Comparison of ENCODE assay signal across 15 cellular contexts in genomic region chr2:178225011-178225817, GRCh38. TPM values are rescaled to one million over a fixed set of nuclear protein-coding genes. Genes with fewer than 3 reads are reported as not detected.
DNase-seq lines count a peak whose midpoint lies in the region; ATAC-seq and TF ChIP-seq lines count a peak whose summit lies in the region.
"Had no signal": no experiment of that assay in that cellular context is flagged by ENCODE, and none has a peak within 500 bp of the region (broad histone marks: within the 10 kb centered on the region; RNA-seq: fewer than 3 reads in every experiment).

No MANE protein-coding gene starts in this region.

- no peak overlapping the region for H3K4me2 ChIP-seq in MM.1S (ENCODE audit: low read depth, low read length)

- no peaks in the 10 kb centered on the region for H4K20me1 ChIP-seq in MM.1S (ENCODE audit: insufficient read depth, low read length)

- H3K27ac ChIP-seq in MM.1S (ENCODE audit: low read length) (no peak overlapping the region), gastroesophageal sphincter (no peak overlapping the region), spleen (no peak overlapping the region), body of pancreas (no peak overlapping the region)
- H3K27ac ChIP-seq: left lung, RWPE1 had no signal

- H3K9me2 ChIP-seq in MM.1S (replicated peaks; ENCODE audit: insufficient read depth, low read length): no peaks in the 10 kb centered on the region

- no peaks in the 10 kb centered on the region for H3F3A ChIP-seq in MM.1S (ENCODE audit: insufficient read depth, low read length)

- no peaks in the 10 kb centered on the region for H3K27me3 ChIP-seq in MM.1S (replicated peaks; ENCODE audit: insufficient read depth, low read length)
- no peaks in the 10 kb centered on the region for H3K27me3 ChIP-seq in gastroesophageal sphincter
- H3K27me3 ChIP-seq in spleen (replicated peaks in 1 of 7): peaks cover 0 to 14% (median 0%) of the 10 kb centered on the region in 7 donors
- H3K27me3 ChIP-seq in body of pancreas: no peaks in the 10 kb centered on the region
- H3K27me3 ChIP-seq: left lung had no signal

- no peak for ATAC-seq in gastroesophageal sphincter
- no peak for ATAC-seq in body of pancreas
- no peak for ATAC-seq in HG03095 (IDR thresholded peaks at IDR 0.05; ENCODE audit: unreplicated experiment)
- ATAC-seq: left lung; stimulated activated naive CD8-positive, alpha-beta T cell treated with anti-CD3 and anti-CD28 coated beads, Interleukin-15, Interleukin-2, amounts not matched to agents 100 U/mL and 50 U/mL, for 24 hours; WTC11 had no signal

- peaks cover 5% of the 10 kb centered on the region for H3K36me3 Mint-ChIP-seq in brain

- no peaks in the 10 kb centered on the region for H3K9me3 ChIP-seq in MM.1S (replicated peaks; ENCODE audit: insufficient read depth, low read length)
- no peaks in the 10 kb centered on the region for H3K9me3 ChIP-seq in gastroesophageal sphincter
- H3K9me3 ChIP-seq in spleen: no peaks in the 10 kb centered on the region
- no peaks in the 10 kb centered on the region for H3K9me3 ChIP-seq in body of pancreas
- H3K9me3 ChIP-seq: left lung had no signal

- intact Hi-C loops in spleen (cut with DNase I; ENCODE audit: low total_unique reads): no loop called here
- intact Hi-C loops in body of pancreas (cut with DNase I): no loop called here

- TF ChIP-seq CTCF in MM.1S (IDR thresholded peaks at IDR 0.05; ENCODE audit: low read length) (no peak), brain (conservative IDR thresholded peaks at IDR 0.05) (no peak), gastroesophageal sphincter (IDR thresholded peaks at IDR 0.05) (no peak), spleen (IDR thresholded peaks at IDR 0.05 in 8 of 11, conservative IDR thresholded peaks at IDR 0.05 in 3 of 11) (no peak), body of pancreas (IDR thresholded peaks at IDR 0.05) (no peak)

- no peak for TF ChIP-seq EP300 in gastroesophageal sphincter (IDR thresholded peaks at IDR 0.05)

- H3K27me3 Mint-ChIP-seq in brain: peaks cover 17% of the 10 kb centered on the region

- peaks cover 35% of the 10 kb centered on the region for H3K4me1 Mint-ChIP-seq in brain

- H3K9ac ChIP-seq in MM.1S (ENCODE audit: low read length): no peak overlapping the region

- H3K27ac Mint-ChIP-seq in brain: peak overlapping the region; percentile 2 to 96 (median 78)
- H3K27ac Mint-ChIP-seq: progenitor cell of endocrine pancreas, WTC11 had no signal

- no peaks in the 10 kb centered on the region for H3K36me3 ChIP-seq in MM.1S (replicated peaks; ENCODE audit: insufficient read depth, low read length)
- H3K36me3 ChIP-seq in gastroesophageal sphincter: no peaks in the 10 kb centered on the region
- no peaks in the 10 kb centered on the region for H3K36me3 ChIP-seq in spleen
- no peaks in the 10 kb centered on the region for H3K36me3 ChIP-seq in body of pancreas (replicated peaks in 1 of 2; ENCODE audit: insufficient read depth in 1 of 2, low read depth in 2 of 2)
- H3K36me3 ChIP-seq: left lung had no signal

- no peak for TF ChIP-seq POLR2A in gastroesophageal sphincter (IDR thresholded peaks at IDR 0.05)
- no peak for TF ChIP-seq POLR2A in spleen (IDR thresholded peaks at IDR 0.05)
- TF ChIP-seq POLR2A in body of pancreas (IDR thresholded peaks at IDR 0.05): no peak

- WGBS in gastroesophageal sphincter (ENCODE audit: low coverage in 1 of 2), 2 donors: 74 to 76% methylated on average over 3 of the region's 4 CpGs
- WGBS in spleen, 5 donors: 61 to 79% (median 75%) methylated on average over 4 of the region's 4 CpGs
- 64 to 69% methylated on average over 4 of the region's 4 CpGs for WGBS in body of pancreas, 2 donors

- peak overlapping the region in 3 of 5 experiments; percentile 11 to 76 (median 31) for H3K4me3 Mint-ChIP-seq in brain
- H3K4me3 Mint-ChIP-seq: WTC11 had no signal

- H2AFZ ChIP-seq in MM.1S (ENCODE audit: low read length): no peak overlapping the region

- H3K79me2 ChIP-seq in MM.1S (ENCODE audit: low read length): no peaks in the 10 kb centered on the region

- H3K4me1 ChIP-seq in MM.1S (ENCODE audit: low read length) (no peaks in the 10 kb centered on the region), gastroesophageal sphincter (no peaks in the 10 kb centered on the region), spleen (no peaks in the 10 kb centered on the region), body of pancreas (no peaks in the 10 kb centered on the region)
- H3K4me1 ChIP-seq: left lung had no signal

- H3K9me3 Mint-ChIP-seq in brain: peaks cover 0 to 4% (median 0%) of the 10 kb centered on the region in 5 experiments

- peak; percentile 35 for DNase-seq in AG20443 (ENCODE audit: low spot score)
- DNase-seq in MM.1S: peak; percentile 20
- DNase-seq in myocyte (ENCODE audit: low read depth): peak; percentile 57
- no peak for DNase-seq in spleen
- no peak for DNase-seq in body of pancreas
- DNase-seq: activated CD8-positive, alpha-beta memory T cell treated with anti-CD3 and anti-CD28 coated beads for 24 hours; amygdala; left lung; stimulated activated naive CD8-positive, alpha-beta T cell treated with anti-CD3 and anti-CD28 coated beads, Interleukin-15, Interleukin-2, amounts not matched to agents 100 U/mL and 50 U/mL, for 24 hours had no signal

- no peak overlapping the region for H3K4me3 ChIP-seq in MM.1S (ENCODE audit: low read length)
- H3K4me3 ChIP-seq in gastroesophageal sphincter: no peak overlapping the region
- no peak overlapping the region for H3K4me3 ChIP-seq in spleen
- H3K4me3 ChIP-seq in body of pancreas: no peak overlapping the region
- H3K4me3 ChIP-seq: left lung had no signal

RNA-seq across cellular contexts. Expression of gene OSBPL6, which starts 30.9 kb away (rescaled TPM):
- polyA plus RNA-seq in brain (ENCODE audit: insufficient read depth, low read depth, low replicate concordance) (3.6 TPM), spleen (under 1 TPM; 0.13 to 0.30 (median 0.13) TPM)
- total RNA-seq in myocyte (14.0 and 20.6 TPM in 2 replicates), gastroesophageal sphincter (1 to 10 TPM; 1.5 to 4.0 (median 3.1) TPM), spleen (1 to 10 TPM; 1.2 to 2.2 (median 1.6) TPM), body of pancreas (1 to 10 TPM in 1 of 2 donors, under 1 TPM in 1; 0.26 to 2.0 TPM)
- polyA plus RNA-seq in myocyte (2012): 7.5 TPM

Comparison
In these comparisons a context has a peak if more than half of its experiments do, and no peak if none do; other contexts are left out.
1. DNase-seq: peak in AG20443 (single experiment), MM.1S (single experiment) and myocyte (single experiment); none in spleen (single experiment) and body of pancreas (0 of 4).